ENCODE assay signal across 20 cellular contexts in genomic region chr15:84795186-84795585, GRCh38.
"Had no signal": no experiment of that assay in that cellular context is flagged by ENCODE, and none has a peak within 500 bp of the region (broad histone marks: within the 10 kb centered on the region; RNA-seq: fewer than 3 reads in every experiment).

No MANE protein-coding gene starts in this region.

- H3K4me3 ChIP-seq: coronary artery, left ventricle myocardium inferior, lower lobe of right lung, psoas muscle, right lobe of liver had no signal

- DNase-seq: effector CD4-positive, alpha-beta T cell; endodermal cell; erythroblast; foreskin keratinocyte; immature natural killer cell; kidney; left cardiac atrium; left ventricle myocardium inferior; lower lobe of right lung; midbrain; nephron progenitor cell; psoas muscle; retina; right lobe of liver; stimulated activated CD4-positive, alpha-beta T cell treated with anti-CD3 and anti-CD28 coated beads, Interleukin-2, amount 100 ng/mL, for 24 hours; stimulated activated CD4-positive, alpha-beta T cell treated with anti-CD3 and anti-CD28 coated beads, Interleukin-4, amount 100 ng/mL, for 4 hours; stimulated activated naive B cell treated with anti-CD40 and anti-IgM and Interleukin-4, amounts not matched to agents 10 μg/mL and 1 μg/mL and 100 μg/mL, for 72 hours; stimulated activated naive CD8-positive, alpha-beta T cell treated with anti-CD3 and anti-CD28 coated beads, Interleukin-15, amount 100 ng/mL, for 72 hours; trophoblast cell had no signal

- H3K27ac ChIP-seq: coronary artery, foreskin keratinocyte, left ventricle myocardium inferior, lower lobe of right lung, psoas muscle, right lobe of liver had no signal

- H3K9me3 ChIP-seq: left ventricle myocardium inferior, lower lobe of right lung, psoas muscle, right lobe of liver had no signal

- H3K27me3 ChIP-seq: foreskin keratinocyte, right lobe of liver had no signal

- H3K4me1 ChIP-seq: foreskin keratinocyte, lower lobe of right lung had no signal

- ATAC-seq: foreskin keratinocyte; left cardiac atrium; lower lobe of right lung; psoas muscle; right lobe of liver; stimulated activated naive B cell treated with anti-CD40 and anti-IgM and Interleukin-4, amounts not matched to agents 10 μg/mL and 1 μg/mL and 100 μg/mL, for 72 hours; stimulated activated naive CD8-positive, alpha-beta T cell treated with anti-CD3 and anti-CD28 coated beads, Interleukin-15, amount 100 ng/mL, for 72 hours had no signal
